Comparison of ENCODE assay signal across 1 cellular context in genomic region chr1:1153874-1154273, GRCh38.
TF ChIP-seq lines count a peak whose summit lies in the region.

No MANE protein-coding gene starts in this region.

TF ChIP-seq in liver, 16 proteins besides CTCF, POLR2A, EP300 and RAD21 (continued from another document):
- TF ChIP-seq JUND (IDR thresholded peaks at IDR 0.05) = peak in 1 of 2 donors; percentile 12
- TF ChIP-seq FOXA2 (IDR thresholded peaks at IDR 0.05) = peak; percentile 71
- peak; percentile 36 to 72 for TF ChIP-seq RXRA (IDR thresholded peaks at IDR 0.05)
- TF ChIP-seq HNF4A (conservative IDR thresholded peaks at IDR 0.05) = peak; percentile 31 to 63
- peak; percentile 66 for TF ChIP-seq FOXA1 (IDR thresholded peaks at IDR 0.05)
- no peak for TF ChIP-seq HNF4G (IDR thresholded peaks at IDR 0.05)
- no peak for TF ChIP-seq ZBTB33 (IDR thresholded peaks at IDR 0.05)
